Comparison of ENCODE assay signal across 8 cellular contexts in genomic region chr9:132141364-132141947, GRCh38. TPM values are rescaled to one million over a fixed set of nuclear protein-coding genes. Genes with fewer than 3 reads are reported as not detected.
DNase-seq lines count a peak whose midpoint lies in the region; ATAC-seq and TF ChIP-seq lines count a peak whose summit lies in the region.

No MANE protein-coding gene starts in this region.

- intact Hi-C loops in natural killer cell (cut with micrococcal nuclease) = no loop called here

- TF ChIP-seq CTCF in natural killer cell (IDR thresholded peaks at IDR 0.05) = no peak

- no peaks in the 10 kb centered on the region for H3K36me3 Mint-ChIP-seq in effector memory CD8-positive, alpha-beta T cell (ENCODE audit: insufficient read depth)
- H3K36me3 Mint-ChIP-seq in natural killer cell = no peaks in the 10 kb centered on the region

- no peak overlapping the region for H3K27ac Mint-ChIP-seq in effector memory CD8-positive, alpha-beta T cell
- peak overlapping the region in 1 of 2 donors; percentile 25 for H3K27ac Mint-ChIP-seq in natural killer cell

- no peaks in the 10 kb centered on the region for H3K9me3 Mint-ChIP-seq in effector memory CD8-positive, alpha-beta T cell
- no peaks in the 10 kb centered on the region for H3K9me3 Mint-ChIP-seq in natural killer cell

- H3K27me3 Mint-ChIP-seq in effector memory CD8-positive, alpha-beta T cell = peaks cover 85 to 97% of the 10 kb centered on the region in 2 donors
- peaks cover 47 to 55% of the 10 kb centered on the region in 2 donors for H3K27me3 Mint-ChIP-seq in natural killer cell (ENCODE audit: low read depth in 2 of 2)

- H3K4me3 Mint-ChIP-seq in effector memory CD8-positive, alpha-beta T cell = peak overlapping the region; percentile 56 to 69
- peak overlapping the region; percentile 60 for H3K4me3 Mint-ChIP-seq in natural killer cell

- DNase-seq in ELR (ENCODE audit: low read depth) = peak; percentile 37
- DNase-seq in NCI-H510A treated with DMSO at 0.1 percent for 48 hours (lab: John Stamatoyannopoulos, UW) = peak; percentile 82
- no peak for DNase-seq in effector memory CD8-positive, alpha-beta T cell
- DNase-seq in natural killer cell = no peak
- no peak for DNase-seq in stimulated activated CD4-positive, alpha-beta T cell treated with anti-CD3 and anti-CD28 coated beads, Interleukin-4, amount 100 ng/mL, for 4 hours
- DNase-seq in NOMO-1 treated with DMSO at 0.1 percent for 48 hours (lab: John Stamatoyannopoulos, UW; ENCODE audit: unreplicated experiment) = no peak
- DNase-seq in NCI-H446 (lab: John Stamatoyannopoulos, UW) = no peak

- ATAC-seq in effector memory CD8-positive, alpha-beta T cell (replicated peaks) = no peak
- ATAC-seq in natural killer cell (peak in 1 of 3 donors; percentile 35), GM19467 (IDR thresholded peaks at IDR 0.05; ENCODE audit: unreplicated experiment) (no peak)

- H3K4me1 Mint-ChIP-seq in effector memory CD8-positive, alpha-beta T cell (ENCODE audit: low read depth in 2 of 2) = peaks cover 10 to 13% of the 10 kb centered on the region in 2 donors
- peaks cover 13 to 18% of the 10 kb centered on the region in 2 donors for H3K4me1 Mint-ChIP-seq in natural killer cell

RNA-seq across cellular contexts. Expression of gene NTNG2, which starts 20.4 kb away (rescaled TPM):
- 10 to 100 TPM; 23.4 to 67.2 (median 32.6) TPM for total RNA-seq in natural killer cell

Comparison
In these comparisons a context has a peak if more than half of its experiments do, and no peak if none do; other contexts are left out.
1. DNase-seq: peak in ELR (single experiment) and NCI-H510A treated with DMSO at 0.1 percent for 48 hours (single experiment); none in effector memory CD8-positive, alpha-beta T cell (0 of 3), natural killer cell (single experiment), stimulated activated CD4-positive, alpha-beta T cell treated with anti-CD3 and anti-CD28 coated beads, Interleukin-4, amount 100 ng/mL, for 4 hours (0 of 2), NOMO-1 treated with DMSO at 0.1 percent for 48 hours (single experiment) and NCI-H446 (0 of 2).